ENCODE assay signal across 9 cellular contexts in genomic region chr12:12812605-12813119, GRCh38. TPM values are rescaled to one million over a fixed set of nuclear protein-coding genes. Genes with fewer than 3 reads are reported as not detected.
DNase-seq lines count a peak whose midpoint lies in the region; ATAC-seq, FAIRE-seq and TF ChIP-seq lines count a peak whose summit lies in the region.
"Had no signal": no experiment of that assay in that cellular context is flagged by ENCODE, and none has a peak within 500 bp of the region (broad histone marks: within the 10 kb centered on the region; RNA-seq: fewer than 3 reads in every experiment).

No MANE protein-coding gene starts in this region.

- TF ChIP-seq CTCF in BE2C (IDR thresholded peaks at IDR 0.05; ENCODE audit: low read depth, low read length) (no peak), HFFc6 (IDR thresholded peaks at IDR 0.05) (no peak), GM12878 (IDR thresholded peaks at IDR 0.05 in 2 of 3, conservative IDR thresholded peaks at IDR 0.05 in 1 of 3; ENCODE audit: control insufficient read depth in 2 of 3, extremely low read depth in 1 of 3, insufficient read depth in 1 of 3, low read depth in 3 of 3, low read length in 3 of 3) (no peak), omental fat pad (IDR thresholded peaks at IDR 0.05) (no peak)

- SMC1A ChIA-PET in GM12878 (lab: Charles Lee; ENCODE audit: uncharacterized antibody, unreplicated experiment), result interaction anchor here (0.6 to 8.8 kb wide), 6 partner anchors 8 to 451 kb away, joined by 3 to 88 read pairs (median 6); partner anchors contain the start of gene APOLD1

- H3K4me1 ChIP-seq in BE2C (peaks cover 3% of the 10 kb centered on the region; the same call in 1 of the 2 replicates), GM12878 (ENCODE audit: control insufficient read depth, insufficient read depth, low read length) (peaks cover 19% of the 10 kb centered on the region)

- CTCF ChIA-PET in GM12878 (lab: Yijun Ruan, JAX), result interaction anchor here (0.8 to 12.6 kb wide), 10 partner anchors 8 to 98 kb away, joined by 3 to 136 read pairs (median 4); no protein-coding TSS in a partner anchor

- no peak for FAIRE-seq in GM12878 (lab: Jason Lieb, UNC)

- H3K9me3 ChIP-seq in BE2C (no peaks in the 10 kb centered on the region), GM12878 (replicated peaks; ENCODE audit: control insufficient read depth, insufficient read depth, low read length) (no peaks in the 10 kb centered on the region)
- H3K9me3 ChIP-seq: adrenal gland had no signal

- no peaks in the 10 kb centered on the region for H4K20me1 ChIP-seq in GM12878 (ENCODE audit: control insufficient read depth, insufficient read depth)

- TF ChIP-seq RAD21 in GM12878 (IDR thresholded peaks at IDR 0.05; ENCODE audit: insufficient read depth, low read depth, low read length), result no peak

- DNase-seq in BE2C, result no peak
- DNase-seq in HFFc6, result no peak
- no peak for DNase-seq in GM12878 (ENCODE audit: low read depth, low spot score)
- DNase-seq in naive B cell, result no peak
- DNase-seq in superior temporal gyrus (ENCODE audit: extremely low spot score), result no peak
- no peak for DNase-seq in omental fat pad (ENCODE audit: low spot score)
- DNase-seq in NCI-H774 (lab: John Stamatoyannopoulos, UW), result no peak
- DNase-seq in KBM-7, result no peak

- H3K4me3 Mint-ChIP-seq in HFFc6, result peak overlapping the region; percentile 100
- peak overlapping the region; percentile 88 to 98 (median 95) for H3K4me3 Mint-ChIP-seq in naive B cell

- H3K4me1 Mint-ChIP-seq in HFFc6 (ENCODE audit: low read depth) (peaks cover 65% of the 10 kb centered on the region), naive B cell (peaks cover 55 to 65% (median 57%) of the 10 kb centered on the region in 3 donors)

- no peak overlapping the region for H3K9ac ChIP-seq in GM12878 (ENCODE audit: control insufficient read depth, insufficient read depth, low read length)

- H3K27ac ChIP-seq in GM12878 (ENCODE audit: control insufficient read depth, insufficient read depth), result no peak overlapping the region

- H3K9me3 Mint-ChIP-seq in HFFc6 (no peaks in the 10 kb centered on the region), naive B cell (no peaks in the 10 kb centered on the region)

- in situ Hi-C loops in GM12878 (cut with MboI), result loop anchor here (25.0 kb wide), 1 partner anchor 1975 kb away; no protein-coding TSS in a partner anchor
- in situ Hi-C loops in KBM-7 (cut with MboI; ENCODE audit: low pct_unique_long_range_greater_than_20kb, low sequenced_read_pairs), result no loop called here

- H3K27me3 Mint-ChIP-seq in HFFc6 (ENCODE audit: insufficient read depth) (peaks cover 1% of the 10 kb centered on the region), naive B cell (no peaks in the 10 kb centered on the region)

- TF ChIP-seq POLR2A in GM12878 (IDR thresholded peaks at IDR 0.05; ENCODE audit: low read depth, low read length), result no peak

- POLR2A ChIA-PET in GM12878 (lab: Charles Lee), result interaction anchor here (1.1 to 4.4 kb wide), 5 partner anchors 8 to 116 kb away, joined by 3 to 28 read pairs (median 3); partner anchors contain the start of gene GPR19

- H3K79me2 ChIP-seq in GM12878 (ENCODE audit: control insufficient read depth, insufficient read depth, low read length), result peaks cover 45% of the 10 kb centered on the region

- no peaks in the 10 kb centered on the region for H3K27me3 ChIP-seq in BE2C
- no peaks in the 10 kb centered on the region for H3K27me3 ChIP-seq in GM12878 (replicated peaks in 1 of 2; ENCODE audit: control insufficient read depth in 2 of 2, insufficient read depth in 2 of 2, low read length in 1 of 2)
- H3K27me3 ChIP-seq: adrenal gland had no signal

- intact Hi-C loops in GM12878 (cut with micrococcal nuclease; ENCODE audit: unreplicated experiment), result loop anchor here (1.0 kb wide), 1 partner anchor 25 kb away; no protein-coding TSS in a partner anchor

- 48% methylated on average over 14 of the region's 14 CpGs for WGBS in GM12878 (ENCODE audit: insufficient coverage, insufficient replicate concordance, low lambda C conversion rate, missing lambda C conversion rate)

- no peak overlapping the region for H3K4me2 ChIP-seq in GM12878 (ENCODE audit: control insufficient read depth, insufficient read depth)

- no peak overlapping the region for H3K27ac Mint-ChIP-seq in HFFc6
- H3K27ac Mint-ChIP-seq in naive B cell, result peak overlapping the region in 5 of 6 donors; percentile 96 to 98 (median 98)

- H3K4me3 ChIP-seq in BE2C (ENCODE audit: low read depth, low read length), result peak overlapping the region; percentile 6; the same call in 1 of the 2 replicates
- H3K4me3 ChIP-seq in GM12878, result no peak overlapping the region

- H2AFZ ChIP-seq in GM12878 (ENCODE audit: control insufficient read depth, low read depth, low read length), result peak overlapping the region; percentile 5; the same call in 1 of the 2 replicates

- H3K36me3 Mint-ChIP-seq in HFFc6 (ENCODE audit: low read depth) (peaks cover 45% of the 10 kb centered on the region), naive B cell (peaks cover 8 to 9% of the 10 kb centered on the region in 2 donors)

- no peak for ATAC-seq in GM12878
- ATAC-seq in naive B cell (ENCODE audit: low read depth in 2 of 2), result no peak
- ATAC-seq in omental fat pad (ENCODE audit: low FRiP score), result no peak

- no peak for TF ChIP-seq EP300 in GM12878 (IDR thresholded peaks at IDR 0.05; ENCODE audit: borderline replicate concordance in 1 of 2, control insufficient read depth in 1 of 2, low read depth in 2 of 2, low read length in 2 of 2)

- BruUV-seq in GM12878 (replicated peaks; lab: Mats Ljungman, UMichigan), result no TSS peak

- RAD21 ChIA-PET in GM12878 (lab: Charles Lee; ENCODE audit: unreplicated experiment), result interaction anchor here (0.6 to 3.9 kb wide), 5 partner anchors 12 to 88 kb away, joined by 3 to 28 read pairs (median 5); no protein-coding TSS in a partner anchor

- peaks cover 24% of the 10 kb centered on the region for H3K36me3 ChIP-seq in BE2C
- peaks cover 0 to 6% of the 10 kb centered on the region in 2 experiments; a peak in 2 of 4 replicates for H3K36me3 ChIP-seq in GM12878 (ENCODE audit: control insufficient read depth in 2 of 2, insufficient read depth in 2 of 2, low read length in 1 of 2)

TF ChIP-seq in GM12878, 131 proteins besides CTCF, POLR2A, EP300 and RAD21:
- TF ChIP-seq PML (IDR thresholded peaks at IDR 0.05; ENCODE audit: low read length) (0 out of 2 replicates have a peak, but pooled peaks have one; percentile 4), ZNF384 (IDR thresholded peaks at IDR 0.05; ENCODE audit: borderline replicate concordance, low read depth, low read length) (no peak)
TF ChIP-seq in GM12878: peak in this region for 1.

RNA-seq across cellular contexts. Expression of gene DDX47, which starts 0.5 kb away (rescaled TPM):
- 70.3 TPM for polyA plus RNA-seq in BE2C (2012; ENCODE audit: insufficient read depth, insufficient read length, low read depth)
- 10 to 100 TPM; 87.6 to 97.3 (median 94.2) TPM for total RNA-seq in HFFc6 (2021; fragmentation: NEBNext Ultra II Directional; extraction: Animal tissue kit (Norgen Biotek cat#: 25700))
- total RNA-seq in GM12878 (2013; cell fraction: nucleolus; rRNA removed), result 186 and 203 TPM in 2 replicates
- total RNA-seq in GM12878 (2014; rRNA removed), result 84.8 and 101 TPM in 2 replicates
- 108 and 109 TPM in 2 replicates for total RNA-seq in GM12878 (2014; rRNA removed; fragmentation: Illumina TruSeq; extraction: Trizol)
- total RNA-seq in GM12878 (2021), result 94.0 and 94.5 TPM in 2 replicates
- polyA plus RNA-seq in GM12878 (2011; ENCODE audit: low read depth), result 62.2 TPM
- 120 and 126 TPM in 2 replicates for polyA plus RNA-seq in GM12878 (2011; rRNA removed)
- polyA plus RNA-seq in GM12878 (2011; cell fraction: cytosol; rRNA removed), result 60.4 and 84.1 TPM in 2 replicates
- polyA plus RNA-seq in GM12878 (2011; cell fraction: nucleus; rRNA removed), result 148 and 157 TPM in 2 replicates
- polyA plus RNA-seq in GM12878 (2012), result 46.4 and 61.3 TPM in 2 replicates
- 119 and 142 TPM in 2 replicates for polyA plus RNA-seq in GM12878 (2014; fragmentation: Illumina TruSeq; extraction: Trizol)
- polyA plus RNA-seq in GM12878 (2014; fragmentation: Nextera tagmentation; extraction: Ambion mirVana), result 100 to 1,000 TPM; 244 to 266 TPM
- 71.6 and 85.0 TPM in 2 replicates for polyA plus RNA-seq in GM12878 (2014; rRNA removed)
- polyA plus RNA-seq in GM12878 (2016; fragmentation: Nextera tagmentation; extraction: Ambion mirVana), result 100 to 1,000 TPM; 125 to 132 TPM
- 53.4 and 60.9 TPM in 2 replicates for polyA minus RNA-seq in GM12878 (2011; rRNA and poly(A)+ RNA removed)
- polyA minus RNA-seq in GM12878 (2011; cell fraction: cytosol; rRNA and poly(A)+ RNA removed), result 22.7 and 31.8 TPM in 2 replicates
- polyA minus RNA-seq in GM12878 (2011; cell fraction: nucleus; rRNA and poly(A)+ RNA removed), result 49.0 and 77.6 TPM in 2 replicates
- polyA plus RNA-seq in naive B cell (ENCODE audit: low read depth in 6 of 6), result 10 to 100 TPM; 52.0 to 98.1 (median 78.2) TPM
- total RNA-seq in omental fat pad, result 10 to 100 TPM; 37.4 to 82.0 (median 51.1) TPM

RNA-seq across cellular contexts. Expression of gene APOLD1, which starts 27.2 kb away (rescaled TPM):
- polyA plus RNA-seq in BE2C (2012; ENCODE audit: insufficient read depth, insufficient read length, low read depth), result 3.2 TPM
- 1 to 10 TPM; 5.0 to 8.6 (median 6.6) TPM for total RNA-seq in HFFc6 (2021; fragmentation: NEBNext Ultra II Directional; extraction: Animal tissue kit (Norgen Biotek cat#: 25700))
- total RNA-seq in GM12878 (2013; cell fraction: nucleolus; rRNA removed), result 14.8 and 18.8 TPM in 2 replicates
- total RNA-seq in GM12878 (2014; rRNA removed) (6.2 and 7.0 TPM in 2 replicates), GM12878 (2014; rRNA removed; fragmentation: Illumina TruSeq; extraction: Trizol) (4.5 TPM in 2 replicates), GM12878 (2021) (5.0 and 5.3 TPM in 2 replicates), omental fat pad (100 to 1,000 TPM in 3 of 4 donors, 10 to 100 TPM in 1; 96.4 to 336 (median 119) TPM)
- polyA plus RNA-seq in GM12878 (2011; ENCODE audit: low read depth), result 1.6 TPM
- polyA plus RNA-seq in GM12878 (2011; rRNA removed) (3.9 TPM in 2 replicates), GM12878 (2014; fragmentation: Illumina TruSeq; extraction: Trizol) (2.8 and 3.0 TPM in 2 replicates), GM12878 (2014; fragmentation: Nextera tagmentation; extraction: Ambion mirVana) (1 to 10 TPM; 1.1 to 1.4 TPM), GM12878 (2014; rRNA removed) (3.5 and 4.7 TPM in 2 replicates), GM12878 (2016; fragmentation: Nextera tagmentation; extraction: Ambion mirVana) (1 to 10 TPM; 8.6 to 8.9 TPM), naive B cell (ENCODE audit: low read depth in 6 of 6) (1 to 10 TPM in 3 of 6 donors, under 1 TPM in 2, not detected in 1; 0.51 to 2.0 (median 1.1) TPM)
- 1.4 and 2.0 TPM in 2 replicates for polyA plus RNA-seq in GM12878 (2011; cell fraction: cytosol; rRNA removed)
- polyA plus RNA-seq in GM12878 (2011; cell fraction: nucleus; rRNA removed), result 1.7 and 2.2 TPM in 2 replicates
- polyA plus RNA-seq in GM12878 (2012), result 3.3 and 3.7 TPM in 2 replicates
- 3.4 and 5.5 TPM in 2 replicates for polyA minus RNA-seq in GM12878 (2011; rRNA and poly(A)+ RNA removed)
- polyA minus RNA-seq in GM12878 (2011; cell fraction: cytosol; rRNA and poly(A)+ RNA removed), result 1.5 and 1.7 TPM in 2 replicates
- 5.7 and 6.4 TPM in 2 replicates for polyA minus RNA-seq in GM12878 (2011; cell fraction: nucleus; rRNA and poly(A)+ RNA removed)

Comparison
In these comparisons a context has a peak if more than half of its experiments do, and no peak if none do; other contexts are left out.
1. RNA of gene APOLD1, which starts 27.2 kb away (total RNA-seq): 96.4 to 336 TPM in omental fat pad; 5.0 to 8.6 TPM in HFFc6 and 4.5 to 18.8 TPM in GM12878; every median in the first group is over 4 times any median in the second.